ENCODE assay signal across 1 cellular context in genomic region chr3:45673273-45673672, GRCh38.
TF ChIP-seq lines count a peak whose summit lies in the region.

No MANE protein-coding gene starts in this region.

TF ChIP-seq in GM23338, 12 proteins besides CTCF, POLR2A, EP300 and RAD21 (continued from another document):
- no peak for TF ChIP-seq ZNF462 (CRISPR knock-in tag; IDR thresholded peaks at IDR 0.05)
- no peak for TF ChIP-seq POLR2AphosphoS5 (IDR thresholded peaks at IDR 0.05; ENCODE audit: low read depth)
- TF ChIP-seq ZNF331 (CRISPR knock-in tag; IDR thresholded peaks at IDR 0.05; ENCODE audit: low read depth), result no peak
